Comparison of ENCODE assay signal across 21 cellular contexts in genomic region chr2:238894226-238894949, GRCh38. TPM values are rescaled to one million over a fixed set of nuclear protein-coding genes. Genes with fewer than 3 reads are reported as not detected.
"Had no signal": no experiment of that assay in that cellular context is flagged by ENCODE, and none has a peak within 500 bp of the region (broad histone marks: within the 10 kb centered on the region; RNA-seq: fewer than 3 reads in every experiment).

No MANE protein-coding gene starts in this region.

- H3K4me1 ChIP-seq: thyroid gland had no signal

- H3K27ac ChIP-seq: hepatocyte, VCaP had no signal

- H3K27me3 ChIP-seq: gastroesophageal sphincter, hepatocyte, ovary, thyroid gland had no signal

- H3K79me2 ChIP-seq: hepatocyte had no signal

- H3K36me3 Mint-ChIP-seq: natural killer cell treated with Interleukin-12 subunit alpha and Interleukin-12 subunit beta and Interleukin-15 and Interleukin-18, amount 100 ng/mL, for 72 hours; T-cell had no signal

- H3K36me3 ChIP-seq: gastroesophageal sphincter, ovary, thyroid gland had no signal

- H3K4me3 Mint-ChIP-seq: activated CD8-positive, alpha-beta T cell treated with anti-CD3 and anti-CD28 coated beads, Interleukin-2, amount 10 ng/mL, durations not matched to agents 7 days and 5 days; activated naive CD8-positive, alpha-beta T cell treated with anti-CD3 and anti-CD28 coated beads, Interleukin-2, amount 50 U/mL, for 24 hours; natural killer cell treated with Interleukin-12 subunit alpha and Interleukin-12 subunit beta and Interleukin-15 and Interleukin-18, amount 100 ng/mL, for 72 hours; stimulated activated naive CD8-positive, alpha-beta T cell treated with anti-CD3 and anti-CD28 coated beads, Interleukin-15, amount 100 ng/mL, for 72 hours; T-cell had no signal

- H3K9me3 Mint-ChIP-seq: activated naive CD8-positive, alpha-beta T cell treated with anti-CD3 and anti-CD28 coated beads, Interleukin-2, amount 50 U/mL, for 24 hours; natural killer cell treated with Interleukin-12 subunit alpha and Interleukin-12 subunit beta and Interleukin-15 and Interleukin-18, amount 100 ng/mL, for 72 hours; stimulated activated naive CD8-positive, alpha-beta T cell treated with anti-CD3 and anti-CD28 coated beads, Interleukin-15, amount 100 ng/mL, for 72 hours; T-cell had no signal

- ATAC-seq: activated CD8-positive, alpha-beta T cell treated with anti-CD3 and anti-CD28 coated beads, Interleukin-2, amount 10 ng/mL, durations not matched to agents 7 days and 5 days; activated naive CD8-positive, alpha-beta T cell treated with anti-CD3 and anti-CD28 coated beads, Interleukin-2, amount 50 U/mL, for 24 hours; gastroesophageal sphincter; mucosa of descending colon; natural killer cell treated with Interleukin-12 subunit alpha and Interleukin-12 subunit beta and Interleukin-15 and Interleukin-18, amount 100 ng/mL, for 72 hours; stimulated activated naive CD8-positive, alpha-beta T cell treated with anti-CD3 and anti-CD28 coated beads, Interleukin-15, amount 100 ng/mL, for 72 hours; T-cell had no signal

- H3K27ac Mint-ChIP-seq: activated CD8-positive, alpha-beta T cell treated with anti-CD3 and anti-CD28 coated beads, Interleukin-2, amount 10 ng/mL, durations not matched to agents 7 days and 5 days; activated naive CD8-positive, alpha-beta T cell treated with anti-CD3 and anti-CD28 coated beads, Interleukin-2, amount 50 U/mL, for 24 hours; natural killer cell treated with Interleukin-12 subunit alpha and Interleukin-12 subunit beta and Interleukin-15 and Interleukin-18, amount 100 ng/mL, for 72 hours; T-cell had no signal

- H2AFZ ChIP-seq: hepatocyte had no signal

- H3K4me3 ChIP-seq: gastroesophageal sphincter, hepatocyte, lung, mucosa of descending colon, ovary, skin epidermis, thyroid gland had no signal

- H3K4me2 ChIP-seq: hepatocyte had no signal

- DNase-seq: activated CD4-positive, alpha-beta T cell treated with anti-CD3 and anti-CD28 coated beads for 4 hours; activated CD8-positive, alpha-beta memory T cell treated with anti-CD3 and anti-CD28 coated beads, Interleukin-2, amount 50 U/mL, for 48 hours; activated CD8-positive, alpha-beta T cell treated with anti-CD3 and anti-CD28 coated beads, Interleukin-2, amount 10 ng/mL, durations not matched to agents 7 days and 5 days; activated naive CD4-positive, alpha-beta T cell treated with Interleukin-2 at 50 U/mL for 16 hours; activated naive CD8-positive, alpha-beta T cell treated with anti-CD3 and anti-CD28 coated beads, Interleukin-2, amount 50 U/mL, for 24 hours; effector CD8-positive, alpha-beta T cell; kidney glomerular epithelial cell; mucosa of descending colon; ovary; retina; stimulated activated CD4-positive, alpha-beta T cell treated with anti-CD3 and anti-CD28 coated beads, Interleukin-4, amount 100 ng/mL, for 4 hours; stimulated activated naive CD8-positive, alpha-beta T cell treated with anti-CD3 and anti-CD28 coated beads, Interleukin-15, amount 100 ng/mL, for 72 hours; T-cell; T1000; thyroid gland had no signal

- H3K9me3 ChIP-seq: gastroesophageal sphincter, mucosa of descending colon, ovary, thyroid gland had no signal

- H3K4me1 Mint-ChIP-seq: activated naive CD8-positive, alpha-beta T cell treated with anti-CD3 and anti-CD28 coated beads, Interleukin-2, amount 50 U/mL, for 24 hours; stimulated activated naive CD8-positive, alpha-beta T cell treated with anti-CD3 and anti-CD28 coated beads, Interleukin-15, amount 100 ng/mL, for 72 hours; T-cell had no signal

RNA-seq across cellular contexts. Expression of gene TWIST2, which starts 46.5 kb away (rescaled TPM):
- total RNA-seq: activated CD8-positive, alpha-beta T cell treated with anti-CD3 and anti-CD28 coated beads, Interleukin-2, amount 10 ng/mL, durations not matched to agents 7 days and 5 days; natural killer cell treated with Interleukin-12 subunit alpha and Interleukin-12 subunit beta and Interleukin-15 and Interleukin-18, amount 100 ng/mL, for 72 hours; T-cell had no signal
